ENCODE assay signal across 19 cellular contexts in genomic region chr7:116182023-116182422, GRCh38. TPM values are rescaled to one million over a fixed set of nuclear protein-coding genes. Genes with fewer than 3 reads are reported as not detected.
DNase-seq lines count a peak whose midpoint lies in the region; ATAC-seq and TF ChIP-seq lines count a peak whose summit lies in the region.
"Had no signal": no experiment of that assay in that cellular context is flagged by ENCODE, and none has a peak within 500 bp of the region (broad histone marks: within the 10 kb centered on the region; RNA-seq: fewer than 3 reads in every experiment).

No MANE protein-coding gene starts in this region.

- H4K20me1 ChIP-seq in GM23338 (replicated peaks; ENCODE audit: insufficient read depth) = no peaks in the 10 kb centered on the region

- H3K9me3 ChIP-seq in heart left ventricle = peaks cover 0 to 17% (median 7%) of the 10 kb centered on the region in 12 donors
- H3K9me3 ChIP-seq in testis = no peaks in the 10 kb centered on the region
- H3K9me3 ChIP-seq: HAP-1 had no signal

- H3K27ac Mint-ChIP-seq in GM23338 (no peak overlapping the region), chondrocyte (ENCODE audit: unreplicated experiment) (no peak overlapping the region)

- no peak overlapping the region for H3K4me3 Mint-ChIP-seq in GM23338
- H3K4me3 Mint-ChIP-seq in chondrocyte (ENCODE audit: unreplicated experiment) = no peak overlapping the region
- H3K4me3 Mint-ChIP-seq: CD4-positive, alpha-beta memory T cell had no signal

- ATAC-seq in Right ventricle myocardium superior (ENCODE audit: poor library complexity) (no peak), heart left ventricle (no peak), GM23338 (peak; percentile 71), HG03135 (IDR thresholded peaks at IDR 0.05; ENCODE audit: unreplicated experiment) (no peak)
- ATAC-seq: A549 had no signal

- TF ChIP-seq POLR2A in heart left ventricle (IDR thresholded peaks at IDR 0.05) (no peak), testis (IDR thresholded peaks at IDR 0.05) (no peak)

- H3K4me1 Mint-ChIP-seq in GM23338 (no peaks in the 10 kb centered on the region), chondrocyte (ENCODE audit: low read depth) (peaks cover 22% of the 10 kb centered on the region)

- TF ChIP-seq CTCF in heart left ventricle (IDR thresholded peaks at IDR 0.05) (no peak), GM23338 (conservative IDR thresholded peaks at IDR 0.05; ENCODE audit: low read depth in 2 of 2) (no peak), chondrocyte (IDR thresholded peaks at IDR 0.05) (no peak), testis (IDR thresholded peaks at IDR 0.05) (no peak)

- H3K27me3 Mint-ChIP-seq in GM23338 (ENCODE audit: insufficient read depth, low read depth, poor library complexity) (peaks cover 4% of the 10 kb centered on the region), chondrocyte (ENCODE audit: low read depth) (no peaks in the 10 kb centered on the region)

- no peaks in the 10 kb centered on the region for H3F3A ChIP-seq in GM23338 (replicated peaks; ENCODE audit: low read depth)

- H3K4me1 ChIP-seq in heart left ventricle (no peaks in the 10 kb centered on the region), GM23338 (ENCODE audit: insufficient read depth) (no peaks in the 10 kb centered on the region), testis (no peaks in the 10 kb centered on the region)
- H3K4me1 ChIP-seq: HAP-1 had no signal

- WGBS in heart left ventricle, 4 donors = 94 to 97% (median 96%) methylated on average over 11 to 30 of the region's 30 CpGs
- 77 to 85% methylated on average over 5 to 30 of the region's 30 CpGs for WGBS in testis, 2 donors

- H3K79me2 ChIP-seq in GM23338 (replicated peaks; ENCODE audit: insufficient read depth) = no peaks in the 10 kb centered on the region

- H3K27me3 ChIP-seq in heart left ventricle (no peaks in the 10 kb centered on the region), GM23338 (ENCODE audit: insufficient read depth) (no peaks in the 10 kb centered on the region), testis (no peaks in the 10 kb centered on the region)

- H3K27ac ChIP-seq in heart left ventricle (no peak overlapping the region), GM23338 (ENCODE audit: low read depth) (no peak overlapping the region), testis (no peak overlapping the region)
- H3K27ac ChIP-seq: A549 had no signal

- no peak overlapping the region for H2AFZ ChIP-seq in GM23338

- no peak overlapping the region for H3K4me3 ChIP-seq in heart left ventricle
- H3K4me3 ChIP-seq in GM23338 = no peak overlapping the region
- H3K4me3 ChIP-seq in testis = peak overlapping the region; percentile 36 to 51
- H3K4me3 ChIP-seq: A549, HAP-1 had no signal

- DNase-seq in Right ventricle myocardium superior (peak; percentile 27), heart left ventricle (no peak), GM23338 (ENCODE audit: low spot score) (no peak), chondrocyte (ENCODE audit: low spot score) (peak; percentile 72), testis (peak; percentile 19), mucosa of gallbladder (ENCODE audit: low spot score) (no peak), AG08395 (ENCODE audit: low spot score) (no peak)
- DNase-seq: 8988T; ACHN; C1 segment of cervical spinal cord; Calu3; CD4-positive, alpha-beta memory T cell; COR-L47; DMS53; DMS79 treated with DMSO at 0.1 percent for 48 hours; GOT3 had no signal

- H3K36me3 ChIP-seq in heart left ventricle (no peaks in the 10 kb centered on the region), GM23338 (ENCODE audit: insufficient read depth) (no peaks in the 10 kb centered on the region), testis (ENCODE audit: low read depth, missing control alignments) (no peaks in the 10 kb centered on the region)
- H3K36me3 ChIP-seq: HAP-1 had no signal

- intact Hi-C loops in Right ventricle myocardium superior (cut with DNase I) = no loop called here
- intact Hi-C loops in heart left ventricle (cut with DNase I) = loop anchor here in 1 of 10 donors (5.0 kb wide), 1 partner anchor 410 kb away; no protein-coding TSS in a partner anchor
- intact Hi-C loops in testis (cut with DNase I; ENCODE audit: low total_unique reads) = no loop called here

- H3K36me3 Mint-ChIP-seq in GM23338 (ENCODE audit: low read depth) = no peaks in the 10 kb centered on the region
- peaks cover 3% of the 10 kb centered on the region for H3K36me3 Mint-ChIP-seq in chondrocyte (ENCODE audit: low read depth)
- H3K36me3 Mint-ChIP-seq: CD4-positive, alpha-beta memory T cell had no signal

- H3K9me3 Mint-ChIP-seq in GM23338 (peaks cover 7% of the 10 kb centered on the region; the same call in 2 of the 3 replicates), chondrocyte (ENCODE audit: low read depth) (peaks cover 9% of the 10 kb centered on the region)

- no peak overlapping the region for H3K4me2 ChIP-seq in GM23338
- H3K4me2 ChIP-seq: A549 had no signal

- no peaks in the 10 kb centered on the region for H3K9me2 ChIP-seq in GM23338 (ENCODE audit: insufficient read depth)

TF ChIP-seq in GM23338, 12 proteins besides CTCF, POLR2A, EP300 and RAD21 (continues in another document):
- TF ChIP-seq ZNF462 (CRISPR knock-in tag; IDR thresholded peaks at IDR 0.05) (no peak), STAT1 (IDR thresholded peaks at IDR 0.05; ENCODE audit: unreplicated experiment) (no peak), EZH2 (IDR thresholded peaks at IDR 0.05; ENCODE audit: low read depth, unreplicated experiment) (no peak), JUNB (IDR thresholded peaks at IDR 0.05; ENCODE audit: unreplicated experiment) (no peak)

RNA-seq across cellular contexts. Expression of gene TES, which starts 28.3 kb away (rescaled TPM):
- total RNA-seq in Right ventricle myocardium superior (19.0 TPM), heart left ventricle (10 to 100 TPM; 15.6 to 42.2 (median 22.8) TPM), chondrocyte (157 to 261 TPM (median 247 TPM) in 3 replicates), testis (10 to 100 TPM; 40.4 to 71.0 TPM), mucosa of gallbladder (96.7 TPM)
- polyA plus RNA-seq in heart left ventricle (10 to 100 TPM; 10.3 to 66.9 TPM), GM23338 (2016; fragmentation: Nextera tagmentation; extraction: Ambion mirVana) (31.9 and 37.3 TPM in 2 replicates), testis (ENCODE audit: insufficient read depth, low read depth, low replicate concordance) (120 TPM)
- 38.3 and 42.4 TPM in 2 replicates for total RNA-seq in GM23338 (2014; rRNA removed; shearing (Covaris generic))

Comparison
In these comparisons a context has a peak if more than half of its experiments do, and no peak if none do; other contexts are left out.
1. DNase-seq: peak in Right ventricle myocardium superior (single experiment), chondrocyte (single experiment) and testis (single experiment); none in heart left ventricle (0 of 5), GM23338 (single experiment), mucosa of gallbladder (single experiment) and AG08395 (single experiment).
2. H3K4me3 ChIP-seq: peak in testis (2 of 2); none in heart left ventricle (0 of 12) and GM23338 (single experiment).